Comparison of ENCODE assay signal across 11 cellular contexts in the genomic region with DNA sequence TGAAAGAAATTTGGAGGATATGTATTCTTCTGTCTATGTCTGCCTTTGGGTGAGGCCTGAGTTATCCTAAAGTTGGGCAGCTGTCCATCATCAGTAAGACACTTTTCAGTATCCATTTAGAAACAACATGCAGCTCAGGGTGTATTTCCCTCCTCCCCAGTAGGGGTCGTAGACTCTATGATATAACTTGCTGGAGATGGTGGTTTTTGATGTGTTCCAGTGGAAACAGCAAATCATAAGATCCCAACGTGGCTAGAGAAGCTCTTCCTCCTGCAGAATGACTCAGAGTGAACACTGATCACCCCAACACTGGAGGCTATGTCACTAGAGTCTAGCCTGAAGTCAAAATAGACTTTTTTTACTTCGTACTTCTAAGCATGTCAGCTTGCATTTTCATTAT.
A peak's percentile ranks its signal among the peaks of the same experiment; 100 is the strongest.
DNase-seq lines count a peak whose midpoint lies in the region; ATAC-seq and TF ChIP-seq lines count a peak whose summit lies in the region.
"Had no signal": no experiment of that assay in that cellular context is flagged by ENCODE, and none has a peak within 500 bp of the region (broad histone marks: within the 10 kb centered on the region; RNA-seq: fewer than 3 reads in every experiment).

No MANE protein-coding gene starts in this region.

- 2% methylated on average over 2 of the region's 3 CpGs for WGBS in SK-N-SH (ENCODE audit: low lambda C conversion rate)
- 42 to 45% methylated on average over 3 of the region's 3 CpGs for WGBS in heart right ventricle, 2 donors

- no peak for TF ChIP-seq EP300 in Ishikawa (IDR thresholded peaks at IDR 0.05; ENCODE audit: borderline replicate concordance)
- TF ChIP-seq EP300 in SK-N-SH (IDR thresholded peaks at IDR 0.05; ENCODE audit: borderline replicate concordance in 1 of 2, low read depth in 1 of 2, low read length in 1 of 2), result no peak

- intact Hi-C loops in heart right ventricle (cut with DNase I), result no loop called here

- CTCF ChIA-PET in SK-N-SH (lab: Yijun Ruan, JAX), result interaction anchor here (0.6 to 3.2 kb wide), 12 partner anchors 8 to 47 kb away, joined by 3 to 21 read pairs (median 4); no protein-coding TSS in a partner anchor

- H3K79me2 ChIP-seq in SK-N-SH (ENCODE audit: insufficient read depth), result no peaks in the 10 kb centered on the region

- ATAC-seq in left lobe of liver, result peak; percentile 16
- ATAC-seq in heart right ventricle, result no peak
- ATAC-seq: naive thymus-derived CD8-positive, alpha-beta T cell had no signal

- POLR2A ChIA-PET in SK-N-SH (lab: Yijun Ruan, JAX), result no interaction called here

- no peaks in the 10 kb centered on the region for H4K20me1 ChIP-seq in SK-N-SH (ENCODE audit: insufficient read depth)

- no peak overlapping the region for H2AFZ ChIP-seq in SK-N-SH (ENCODE audit: low read depth)

- H3K27ac ChIP-seq in SK-N-SH (ENCODE audit: low read depth in 2 of 2, low read length in 1 of 2) (no peak overlapping the region), heart right ventricle (no peak overlapping the region)
- H3K27ac ChIP-seq: suprapubic skin had no signal

- TF ChIP-seq CTCF in SK-N-SH (IDR thresholded peaks at IDR 0.05) (peak; percentile 57), heart right ventricle (IDR thresholded peaks at IDR 0.05) (peak in 1 of 9 donors; percentile 22)

- no peaks in the 10 kb centered on the region for H3K9me3 ChIP-seq in SK-N-SH
- peaks cover 0 to 6% (median 0%) of the 10 kb centered on the region in 11 donors for H3K9me3 ChIP-seq in heart right ventricle
- H3K9me3 ChIP-seq: suprapubic skin had no signal

- H3K36me3 ChIP-seq in SK-N-SH (replicated peaks in 1 of 2; ENCODE audit: control insufficient read depth in 1 of 2, insufficient read depth in 2 of 2, low read length in 1 of 2) (no peaks in the 10 kb centered on the region), heart right ventricle (no peaks in the 10 kb centered on the region)
- H3K36me3 ChIP-seq: suprapubic skin had no signal

- H3K9ac ChIP-seq in SK-N-SH, result no peak overlapping the region

- H3K27me3 ChIP-seq in SK-N-SH (ENCODE audit: insufficient read depth) (no peaks in the 10 kb centered on the region), heart right ventricle (no peaks in the 10 kb centered on the region)
- H3K27me3 ChIP-seq: suprapubic skin had no signal

- DNase-seq in EL, result peak; percentile 0
- peak; percentile 4 for DNase-seq in SK-N-SH
- DNase-seq in left lobe of liver (ENCODE audit: low spot score), result no peak
- DNase-seq in heart right ventricle, result no peak
- DNase-seq in NCI-H2107 treated with DMSO at 0.1 percent for 48 hours (lab: John Stamatoyannopoulos, UW; ENCODE audit: unreplicated experiment), result no peak
- no peak for DNase-seq in hypothalamus (lab: John Stamatoyannopoulos, UW)
- DNase-seq: GF-D8; naive thymus-derived CD8-positive, alpha-beta T cell; NCI-H1105 treated with DMSO at 0.1 percent for 48 hours had no signal

- no peak overlapping the region for H3K4me3 ChIP-seq in SK-N-SH (ENCODE audit: low read depth in 2 of 2, low read length in 1 of 2)
- H3K4me3 ChIP-seq in heart right ventricle, result no peak overlapping the region
- H3K4me3 ChIP-seq: suprapubic skin had no signal

- no peaks in the 10 kb centered on the region for H3K9me2 ChIP-seq in SK-N-SH

- TF ChIP-seq RAD21 in Ishikawa (IDR thresholded peaks at IDR 0.05; ENCODE audit: low read depth) (peak; percentile 12; the same call in 1 of the 2 replicates), SK-N-SH (IDR thresholded peaks at IDR 0.05; ENCODE audit: low read length) (no peak)

- H3K4me1 ChIP-seq in SK-N-SH (ENCODE audit: control insufficient read depth in 1 of 2, insufficient read depth in 2 of 2, low read depth in 1 of 2, low read length in 1 of 2) (no peaks in the 10 kb centered on the region), heart right ventricle (no peaks in the 10 kb centered on the region)
- H3K4me1 ChIP-seq: suprapubic skin had no signal

- H3K4me2 ChIP-seq in SK-N-SH, result no peak overlapping the region

- no peaks in the 10 kb centered on the region for H3F3A ChIP-seq in SK-N-SH (replicated peaks; ENCODE audit: insufficient read depth)

TF ChIP-seq in Ishikawa, 13 proteins besides CTCF, POLR2A, EP300 and RAD21:
- no peak for TF ChIP-seq NFIC (IDR thresholded peaks at IDR 0.05)
- TF ChIP-seq TEAD4 (IDR thresholded peaks at IDR 0.05), result no peak
- TF ChIP-seq ZBTB7A (IDR thresholded peaks at IDR 0.05; ENCODE audit: low read depth), result no peak
- TF ChIP-seq CREB1 (IDR thresholded peaks at IDR 0.05; ENCODE audit: low read depth), result no peak
- no peak for TF ChIP-seq FOXM1 (IDR thresholded peaks at IDR 0.05; ENCODE audit: borderline replicate concordance, low read depth)
- TF ChIP-seq TCF12 (IDR thresholded peaks at IDR 0.05; ENCODE audit: low read depth), result no peak
- no peak for TF ChIP-seq CEBPB (IDR thresholded peaks at IDR 0.05)
- no peak for TF ChIP-seq EGR1 (IDR thresholded peaks at IDR 0.05)
- no peak for TF ChIP-seq TAF1 (IDR thresholded peaks at IDR 0.05; ENCODE audit: low read depth)

TF ChIP-seq in SK-N-SH, 30 proteins besides CTCF, POLR2A, EP300 and RAD21:
- TF ChIP-seq MXI1 (IDR thresholded peaks at IDR 0.05; ENCODE audit: low read depth, low read length), result no peak
TF ChIP-seq in SK-N-SH: peak in this region for 0.

Comparison
In these comparisons a context has a peak if more than half of its experiments do, and no peak if none do; other contexts are left out.
1. DNase-seq: peak in EL (single experiment) and SK-N-SH (single experiment); none in left lobe of liver (single experiment), heart right ventricle (0 of 2), NCI-H2107 treated with DMSO at 0.1 percent for 48 hours (single experiment) and hypothalamus (0 of 51).